Comparison of ENCODE assay signal across 12 cellular contexts in the genomic region with DNA sequence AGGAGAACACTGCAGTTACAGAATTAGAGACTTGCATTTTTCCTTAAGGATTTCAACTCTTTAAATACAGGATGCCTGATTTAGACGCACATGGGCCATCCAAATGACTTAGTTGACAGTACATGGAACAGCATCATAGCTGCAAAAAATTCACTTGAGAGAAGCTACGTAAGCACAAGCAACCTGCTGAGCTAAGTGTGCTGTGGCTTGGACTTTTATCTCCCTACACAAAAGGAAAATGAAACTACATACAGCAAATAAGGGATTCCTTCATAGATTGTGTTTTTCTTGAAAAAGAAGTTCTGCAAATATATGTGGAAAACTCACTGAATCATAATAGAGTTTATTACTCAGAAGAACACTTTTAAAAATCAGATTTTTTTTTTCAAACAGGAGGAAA.
DNase-seq lines count a peak whose midpoint lies in the region; ATAC-seq lines count a peak whose summit lies in the region.
"Had no signal": no experiment of that assay in that cellular context is flagged by ENCODE, and none has a peak within 500 bp of the region (broad histone marks: within the 10 kb centered on the region; RNA-seq: fewer than 3 reads in every experiment).

No MANE protein-coding gene starts in this region.

- peaks cover 0 to 4% of the 10 kb centered on the region in 2 donors for H3K9me3 Mint-ChIP-seq in stimulated activated naive CD8-positive, alpha-beta T cell treated with anti-CD3 and anti-CD28 coated beads, Interleukin-15, amount 100 ng/mL, for 72 hours
- H3K9me3 Mint-ChIP-seq in immature natural killer cell, result no peaks in the 10 kb centered on the region
- H3K9me3 Mint-ChIP-seq: stimulated activated naive B cell treated with anti-CD40 and anti-IgM and Interleukin-4, amounts not matched to agents 10 μg/mL and 1 μg/mL and 100 μg/mL, for 72 hours had no signal

- ATAC-seq in stimulated activated naive CD8-positive, alpha-beta T cell treated with anti-CD3 and anti-CD28 coated beads, Interleukin-15, amount 100 ng/mL, for 72 hours, result no peak
- no peak for ATAC-seq in stimulated activated naive CD8-positive, alpha-beta T cell treated with anti-CD3 and anti-CD28 coated beads, Interleukin-15, Interleukin-2, amounts not matched to agents 100 U/mL and 50 U/mL, for 24 hours
- no peak for ATAC-seq in HG03097 (IDR thresholded peaks at IDR 0.05; ENCODE audit: low FRiP score, unreplicated experiment)
- ATAC-seq: stimulated activated naive B cell treated with anti-CD40 and anti-IgM and Interleukin-4, amounts not matched to agents 10 μg/mL and 1 μg/mL and 100 μg/mL, for 72 hours had no signal

- H3K4me1 Mint-ChIP-seq in stimulated activated naive CD8-positive, alpha-beta T cell treated with anti-CD3 and anti-CD28 coated beads, Interleukin-15, amount 100 ng/mL, for 72 hours, result peaks cover 4% of the 10 kb centered on the region
- peaks cover 0 to 9% of the 10 kb centered on the region in 2 donors for H3K4me1 Mint-ChIP-seq in immature natural killer cell

- peak overlapping the region; percentile 38 to 63 for H3K4me3 Mint-ChIP-seq in stimulated activated naive CD8-positive, alpha-beta T cell treated with anti-CD3 and anti-CD28 coated beads, Interleukin-15, amount 100 ng/mL, for 72 hours
- H3K4me3 Mint-ChIP-seq in immature natural killer cell, result peak overlapping the region in 3 of 5 donors; percentile 56 to 81 (median 64)

- no peaks in the 10 kb centered on the region for H3K36me3 Mint-ChIP-seq in immature natural killer cell
- H3K36me3 Mint-ChIP-seq: stimulated activated naive B cell treated with anti-CD40 and anti-IgM and Interleukin-4, amounts not matched to agents 10 μg/mL and 1 μg/mL and 100 μg/mL, for 72 hours had no signal

- no peak overlapping the region for H3K27ac Mint-ChIP-seq in stimulated activated naive CD8-positive, alpha-beta T cell treated with anti-CD3 and anti-CD28 coated beads, Interleukin-15, amount 100 ng/mL, for 72 hours
- H3K27ac Mint-ChIP-seq in immature natural killer cell, result no peak overlapping the region
- H3K27ac Mint-ChIP-seq: stimulated activated naive B cell treated with anti-CD40 and anti-IgM and Interleukin-4, amounts not matched to agents 10 μg/mL and 1 μg/mL and 100 μg/mL, for 72 hours had no signal

- DNase-seq in stimulated activated naive CD8-positive, alpha-beta T cell treated with anti-CD3 and anti-CD28 coated beads, Interleukin-15, amount 100 ng/mL, for 72 hours, result no peak
- no peak for DNase-seq in stimulated activated naive CD8-positive, alpha-beta T cell treated with anti-CD3 and anti-CD28 coated beads, Interleukin-15, Interleukin-2, amounts not matched to agents 100 U/mL and 50 U/mL, for 24 hours
- DNase-seq in NCI-H69 (lab: John Stamatoyannopoulos, UW) (peak; percentile 49), immature natural killer cell (no peak), NCI-H1048 (lab: John Stamatoyannopoulos, UW) (no peak)
- DNase-seq in stimulated activated CD4-positive, alpha-beta T cell treated with anti-CD3 and anti-CD28 coated beads, Interleukin-12 subunit alpha, Interleukin-12 subunit beta, amount 100 ng/mL, for 4 hours, result no peak
- DNase-seq: central memory CD4-positive, alpha-beta T cell; midbrain; NCI-H510A treated with DMSO at 0.1 percent for 48 hours; stimulated activated naive B cell treated with anti-CD40 and anti-IgM and Interleukin-4, amounts not matched to agents 10 μg/mL and 1 μg/mL and 100 μg/mL, for 72 hours; SW 1271 had no signal

- peaks cover 15% of the 10 kb centered on the region for H3K27me3 Mint-ChIP-seq in stimulated activated naive CD8-positive, alpha-beta T cell treated with anti-CD3 and anti-CD28 coated beads, Interleukin-15, amount 100 ng/mL, for 72 hours
- H3K27me3 Mint-ChIP-seq in immature natural killer cell (ENCODE audit: low read depth in 3 of 3), result peaks cover 3 to 11% (median 5%) of the 10 kb centered on the region in 3 donors
